In genomic region chr11:506950-507726, GRCh38 we compare ENCODE assay signal across 8 cellular contexts. TPM values are rescaled to one million over a fixed set of nuclear protein-coding genes. Genes with fewer than 3 reads are reported as not detected.
A peak's percentile ranks its signal among the peaks of the same experiment; 100 is the strongest.
DNase-seq lines count a peak whose midpoint lies in the region; ATAC-seq and TF ChIP-seq lines count a peak whose summit lies in the region.

RNH1 (minus strand) TSS chr11:507242; CDS start chr11:502162, 5,080 bp downstream.

- H3K4me1 Mint-ChIP-seq in T-helper 1 cell treated with Interleukin-12 subunit alpha and Interleukin-12 subunit beta and Interleukin-4 antibody, amounts not matched to agents 30 μg/mL and 1 μg/mL, for 36 hours (ENCODE audit: low read depth) = peaks cover 16% of the 10 kb centered on the region

- H3K27me3 Mint-ChIP-seq in T-helper 1 cell treated with Interleukin-12 subunit alpha and Interleukin-12 subunit beta and Interleukin-4 antibody, amounts not matched to agents 30 μg/mL and 1 μg/mL, for 36 hours (ENCODE audit: low read depth) = no peaks in the 10 kb centered on the region

- TF ChIP-seq CTCF in GM13976 (IDR thresholded peaks at IDR 0.05; ENCODE audit: borderline replicate concordance, control extremely low read depth, extremely low read depth, insufficient read depth, missing control alignments) = no peak
- TF ChIP-seq CTCF in prostate gland (IDR thresholded peaks at IDR 0.05) = peak in 2 of 4 experiments; percentile 2 to 18

- ATAC-seq in HG02870 (IDR thresholded peaks at IDR 0.05; ENCODE audit: unreplicated experiment) = peak; percentile 27
- ATAC-seq in left cardiac atrium = peak; percentile 90

- DNase-seq in GM13976 (ENCODE audit: low spot score) = peak; percentile 100
- DNase-seq in NCI-H146 treated with DMSO at 0.1 percent for 48 hours (lab: John Stamatoyannopoulos, UW; ENCODE audit: unreplicated experiment) = peak; percentile 72
- DNase-seq in amniotic stem cell (lab: John Stamatoyannopoulos, UW) = peak; percentile 81
- peak; percentile 99 for DNase-seq in left cardiac atrium
- DNase-seq in prostate gland (ENCODE audit: low spot score) = peak; percentile 99
- peak; percentile 99 for DNase-seq in ureter (ENCODE audit: low spot score)

- H3K4me3 ChIP-seq in prostate gland = peak within 1 kb of the TSS; percentile 79 to 92

- H3K4me3 Mint-ChIP-seq in T-helper 1 cell treated with Interleukin-12 subunit alpha and Interleukin-12 subunit beta and Interleukin-4 antibody, amounts not matched to agents 30 μg/mL and 1 μg/mL, for 36 hours = peak within 1 kb of the TSS; percentile 97

- peak within 1 kb of the TSS; percentile 100 for H3K27ac Mint-ChIP-seq in T-helper 1 cell treated with Interleukin-12 subunit alpha and Interleukin-12 subunit beta and Interleukin-4 antibody, amounts not matched to agents 30 μg/mL and 1 μg/mL, for 36 hours

- H3K9me3 ChIP-seq in prostate gland = no peaks in the 10 kb centered on the region

- H3K9me3 Mint-ChIP-seq in T-helper 1 cell treated with Interleukin-12 subunit alpha and Interleukin-12 subunit beta and Interleukin-4 antibody, amounts not matched to agents 30 μg/mL and 1 μg/mL, for 36 hours = no peaks in the 10 kb centered on the region

- H3K36me3 Mint-ChIP-seq in T-helper 1 cell treated with Interleukin-12 subunit alpha and Interleukin-12 subunit beta and Interleukin-4 antibody, amounts not matched to agents 30 μg/mL and 1 μg/mL, for 36 hours (ENCODE audit: low read depth) = peaks cover 10% of the 10 kb centered on the region

- 2% methylated on average over 53 of the region's 101 CpGs for WGBS in prostate gland

- in situ Hi-C loops in GM13976 (cut with MboI; ENCODE audit: low sequenced_read_pairs, unreplicated experiment) = no loop called here

- H3K4me1 ChIP-seq in prostate gland (replicated peaks) = peaks cover 14% of the 10 kb centered on the region

- no peaks in the 10 kb centered on the region for H3K36me3 ChIP-seq in prostate gland

- peak; percentile 61 for TF ChIP-seq POLR2A in prostate gland (IDR thresholded peaks at IDR 0.05)

- no peaks in the 10 kb centered on the region for H3K27me3 ChIP-seq in prostate gland (replicated peaks; ENCODE audit: insufficient read depth)

- intact Hi-C loops in left cardiac atrium (cut with DNase I) (loop anchor here in 1 of 2 donors (1.0 kb wide), 1 partner anchor 59 kb away; no protein-coding TSS in a partner anchor), prostate gland (cut with DNase I) (loop anchor here (5.0 to 10.0 kb wide), 2 partner anchors 100 to 272 kb away; partner anchors contain the start of genes PSMD13 and SIRT3)

- H3K27ac ChIP-seq in prostate gland = peak within 1 kb of the TSS; percentile 99

RNA-seq across cellular contexts. Expression of gene RNH1, which starts in this region (rescaled TPM):
- total RNA-seq in left cardiac atrium = 100 to 1,000 TPM; 153 to 159 TPM
- total RNA-seq in prostate gland = 100 to 1,000 TPM; 221 to 272 TPM
- 182 TPM for total RNA-seq in ureter

Comparison
In these comparisons a context has a peak if more than half of its experiments do, and no peak if none do; other contexts are left out.
1. Peak in every context shown above with its lines: DNase-seq, ATAC-seq, H3K4me3 ChIP-seq and H3K27ac ChIP-seq.